18 cellular contexts compared by ENCODE assay signal in genomic region chr11:12169822-12170221, GRCh38. TPM values are rescaled to one million over a fixed set of nuclear protein-coding genes. Genes with fewer than 3 reads are reported as not detected.
DNase-seq lines count a peak whose midpoint lies in the region; ATAC-seq, FAIRE-seq and TF ChIP-seq lines count a peak whose summit lies in the region.
"Had no signal": no experiment of that assay in that cellular context is flagged by ENCODE, and none has a peak within 500 bp of the region (broad histone marks: within the 10 kb centered on the region; RNA-seq: fewer than 3 reads in every experiment).

No MANE protein-coding gene starts in this region.

- H4K91ac ChIP-seq in IMR-90 (ENCODE audit: insufficient read depth, low read depth, low read length) = peak overlapping the region; percentile 56

- in situ Hi-C loops in IMR-90 (cut with MboI; ENCODE audit: low sequenced_read_pairs) = no loop called here

- H2AK9ac ChIP-seq in IMR-90 (replicated peaks; ENCODE audit: low read depth, low read length, poor library complexity) = no peak overlapping the region

- peak overlapping the region; percentile 46 for H2AK5ac ChIP-seq in IMR-90 (ENCODE audit: low read depth, low read length)

- CTCF ChIA-PET in A549 (lab: Yijun Ruan, JAX) = interaction anchor here (1.3 kb wide), 1 partner anchor 112 kb away, joined by 4 read pairs; no protein-coding TSS in a partner anchor
- CTCF ChIA-PET in IMR-90 (lab: Yijun Ruan, JAX) = interaction anchor here (0.5 kb wide), 1 partner anchor 43 kb away, joined by 3 read pairs; no protein-coding TSS in a partner anchor
- CTCF ChIA-PET in Calu3 (lab: Charles Lee) = interaction anchor here (0.9 kb wide), 1 partner anchor 12 kb away, joined by 3 read pairs; no protein-coding TSS in a partner anchor

- H2BK15ac ChIP-seq in IMR-90 (ENCODE audit: low read depth, low read length) = peak overlapping the region; percentile 74; the same call in 2 of the 3 replicates

- H3K27me3 ChIP-seq in IMR-90 (ENCODE audit: control insufficient read depth, insufficient read depth, low read length) (no peaks in the 10 kb centered on the region), gastroesophageal sphincter (no peaks in the 10 kb centered on the region), osteoblast (ENCODE audit: insufficient read depth, low read length) (no peaks in the 10 kb centered on the region)
- H3K27me3 ChIP-seq: thyroid gland had no signal

- no peak overlapping the region for H3K4me3 ChIP-seq in A549
- H3K4me3 ChIP-seq in IMR-90 (ENCODE audit: insufficient read depth, low read depth, low read length) = no peak overlapping the region
- no peak overlapping the region for H3K4me3 ChIP-seq in gastroesophageal sphincter
- no peak overlapping the region for H3K4me3 ChIP-seq in osteoblast (ENCODE audit: insufficient read depth, low read length)
- H3K4me3 ChIP-seq: lower lobe of right lung, thyroid gland had no signal

- no peaks in the 10 kb centered on the region for H3K9me3 ChIP-seq in A549
- H3K9me3 ChIP-seq in IMR-90 (ENCODE audit: control insufficient read depth, insufficient read depth, low read length) = peaks cover 3% of the 10 kb centered on the region
- no peaks in the 10 kb centered on the region for H3K9me3 ChIP-seq in gastroesophageal sphincter
- H3K9me3 ChIP-seq in osteoblast (ENCODE audit: low read depth, low read length) = no peaks in the 10 kb centered on the region
- H3K9me3 ChIP-seq: lower lobe of right lung, thyroid gland had no signal

- POLR2A ChIA-PET in A549 (lab: Yijun Ruan, JAX) = no interaction called here
- POLR2A ChIA-PET in IMR-90 (lab: Charles Lee; ENCODE audit: unreplicated experiment) = no interaction called here

- no peak overlapping the region for H2AFZ ChIP-seq in IMR-90 (replicated peaks; ENCODE audit: low read length, poor library complexity)
- H2AFZ ChIP-seq in osteoblast (ENCODE audit: low read length) = no peak overlapping the region

- H3K9me3 Mint-ChIP-seq in Calu3 (ENCODE audit: low read depth, unreplicated experiment) = no peaks in the 10 kb centered on the region
- H3K9me3 Mint-ChIP-seq: CD8-positive, alpha-beta T cell had no signal

- H2BK20ac ChIP-seq in IMR-90 (ENCODE audit: low read depth, low read length) = peak overlapping the region; percentile 86

- no peak overlapping the region for H3K9ac ChIP-seq in IMR-90 (ENCODE audit: low read depth, low read length)

- peak overlapping the region in 1 of 2 experiments; percentile 75; a peak in 3 of 4 replicates for H4K8ac ChIP-seq in IMR-90 (ENCODE audit: low read depth in 2 of 2, low read length in 2 of 2)

- H3K4me2 ChIP-seq in A549 = no peak overlapping the region
- H3K4me2 ChIP-seq in IMR-90 (ENCODE audit: low read depth, low read length) = no peak overlapping the region
- H3K4me2 ChIP-seq in osteoblast (ENCODE audit: insufficient read depth, low read length) = no peak overlapping the region

- H3K27ac Mint-ChIP-seq in Calu3 (ENCODE audit: unreplicated experiment) = no peak overlapping the region
- H3K27ac Mint-ChIP-seq: activated naive CD8-positive, alpha-beta T cell treated with anti-CD3 and anti-CD28 coated beads, Interleukin-2, amount 10 ng/mL, durations not matched to agents 7 days and 5 days; CD8-positive, alpha-beta T cell had no signal

- peak overlapping the region; percentile 76 for H3K4ac ChIP-seq in IMR-90 (ENCODE audit: low read depth, low read length)

- TF ChIP-seq EP300 in A549 (IDR thresholded peaks at IDR 0.05) = no peak
- TF ChIP-seq EP300 in gastroesophageal sphincter (IDR thresholded peaks at IDR 0.05) = no peak

- BruUV-seq in IMR-90 (replicated peaks; lab: Mats Ljungman, UMichigan) = no TSS peak
- BruUV-seq in Calu3 (replicated peaks; lab: Mats Ljungman, UMichigan) = no TSS peak

- H3K14ac ChIP-seq in IMR-90 (replicated peaks; ENCODE audit: low read depth, low read length) = peak overlapping the region; percentile 54

- TF ChIP-seq CTCF in A549 (IDR thresholded peaks at IDR 0.05) = no peak
- TF ChIP-seq CTCF in IMR-90 (conservative IDR thresholded peaks at IDR 0.05; ENCODE audit: low read depth, low read length) = no peak
- TF ChIP-seq CTCF in gastroesophageal sphincter (IDR thresholded peaks at IDR 0.05) = no peak
- TF ChIP-seq CTCF in osteoblast (IDR thresholded peaks at IDR 0.05; ENCODE audit: extremely low read depth, low read depth, low read length) = no peak
- TF ChIP-seq CTCF in Calu3 (IDR thresholded peaks at IDR 0.05; ENCODE audit: unreplicated experiment) = no peak
- TF ChIP-seq CTCF in omental fat pad (IDR thresholded peaks at IDR 0.05) = no peak

- H2BK5ac ChIP-seq in IMR-90 (ENCODE audit: low read depth, low read length, poor library complexity, severe bottlenecking) = peak overlapping the region; percentile 72

- H3K23ac ChIP-seq in IMR-90 (ENCODE audit: low read depth, low read length) = peak overlapping the region; percentile 58; the same call in 1 of the 2 replicates

- intact Hi-C loops in IMR-90 (cut with micrococcal nuclease) (no loop called here), Calu3 (cut with micrococcal nuclease; ENCODE audit: unreplicated experiment) (loop anchor here (5.0 kb wide), 1 partner anchor 83 kb away; no protein-coding TSS in a partner anchor)

- H3K4me3 Mint-ChIP-seq in Calu3 (ENCODE audit: low read depth, unreplicated experiment) = no peak overlapping the region
- H3K4me3 Mint-ChIP-seq: activated naive CD8-positive, alpha-beta T cell treated with anti-CD3 and anti-CD28 coated beads, Interleukin-2, amount 10 ng/mL, durations not matched to agents 7 days and 5 days; CD8-positive, alpha-beta T cell; naive thymus-derived CD4-positive, alpha-beta T cell had no signal

- H3K56ac ChIP-seq in IMR-90 (ENCODE audit: extremely low read depth, insufficient read depth, low read length) = 0 out of 2 replicates have a peak overlapping the region, but pooled peaks have one; percentile 13

- H4K20me1 ChIP-seq in IMR-90 (ENCODE audit: insufficient read depth, low read length) = no peaks in the 10 kb centered on the region
- no peaks in the 10 kb centered on the region for H4K20me1 ChIP-seq in osteoblast (ENCODE audit: insufficient read depth, low read length)

- DNase-seq in A549 (ENCODE audit: low read depth in 1 of 2, low spot score in 1 of 2) = no peak
- no peak for DNase-seq in IMR-90
- DNase-seq in osteoblast (ENCODE audit: insufficient read length, low spot score, missing footprints) = no peak
- no peak for DNase-seq in NOMO-1 treated with dmso at 0.1 percent for 144 hours (lab: John Stamatoyannopoulos, UW; ENCODE audit: unreplicated experiment)
- no peak for DNase-seq in Calu3
- DNase-seq in omental fat pad (ENCODE audit: low spot score) = no peak
- DNase-seq: activated naive CD8-positive, alpha-beta T cell treated with anti-CD3 and anti-CD28 coated beads, Interleukin-2, amount 10 ng/mL, durations not matched to agents 7 days and 5 days; activated T-cell treated with anti-CD3 and anti-CD28 coated beads, Interleukin-2, amount 50 U/mL, for 1 hour; CD8-positive, alpha-beta T cell; glutamatergic neuron; lower lobe of right lung; naive thymus-derived CD4-positive, alpha-beta T cell; NCI-H146; SW 1271; thyroid gland had no signal

- peaks cover 10% of the 10 kb centered on the region for H3K36me3 ChIP-seq in IMR-90 (ENCODE audit: control insufficient read depth, insufficient read depth, low read length)
- no peaks in the 10 kb centered on the region for H3K36me3 ChIP-seq in gastroesophageal sphincter
- H3K36me3 ChIP-seq in osteoblast (ENCODE audit: insufficient read depth, low read length) = peaks cover 64% of the 10 kb centered on the region
- H3K36me3 ChIP-seq: lower lobe of right lung, thyroid gland had no signal

- peaks cover 81% of the 10 kb centered on the region for H3K79me2 ChIP-seq in osteoblast (ENCODE audit: insufficient read depth, low read length)

- 97% methylated on average over 3 of the region's 3 CpGs for WGBS in A549 (ENCODE audit: missing lambda C conversion rate)
- 83% methylated on average over 1 of the region's 3 CpGs; no CpG with 5 or more reads in 1 of the 2 experiments for WGBS in IMR-90 (ENCODE audit: extremely low coverage in 2 of 2, insufficient read length in 1 of 2), 2 experiments
- 40 to 73% methylated on average over 3 of the region's 3 CpGs for WGBS in gastroesophageal sphincter (ENCODE audit: low coverage in 1 of 2), 2 donors

- ATAC-seq in A549 (no peak), IMR-90 (ENCODE audit: low read depth) (no peak), gastroesophageal sphincter (no peak), HG03342 (IDR thresholded peaks at IDR 0.05; ENCODE audit: unreplicated experiment) (no peak), omental fat pad (ENCODE audit: low FRiP score) (no peak)
- ATAC-seq: CD8-positive, alpha-beta T cell; lower lobe of right lung; naive thymus-derived CD4-positive, alpha-beta T cell had no signal

- peak overlapping the region; percentile 93 for H2BK120ac ChIP-seq in IMR-90 (ENCODE audit: low read depth, low read length)

- H3K4me1 Mint-ChIP-seq in Calu3 (ENCODE audit: low read depth, unreplicated experiment) = peaks cover 59% of the 10 kb centered on the region

- TF ChIP-seq POLR2A in A549 (IDR thresholded peaks at IDR 0.05; ENCODE audit: low read length) = no peak
- no peak for TF ChIP-seq POLR2A in IMR-90 (IDR thresholded peaks at IDR 0.05; ENCODE audit: low read depth, low read length)
- no peak for TF ChIP-seq POLR2A in gastroesophageal sphincter (IDR thresholded peaks at IDR 0.05)

- H3K36me3 Mint-ChIP-seq in Calu3 (ENCODE audit: insufficient read depth, unreplicated experiment) = peaks cover 30% of the 10 kb centered on the region
- H3K36me3 Mint-ChIP-seq: CD8-positive, alpha-beta T cell had no signal

- peak overlapping the region; percentile 83; the same call in 1 of the 2 replicates for H4K5ac ChIP-seq in IMR-90 (ENCODE audit: low read depth, low read length)

- H3K79me1 ChIP-seq in IMR-90 (ENCODE audit: low read depth in 1 of 2, low read length in 2 of 2) = peaks cover 31 to 80% of the 10 kb centered on the region in 2 experiments

- dilution Hi-C loops in IMR-90 (cut with HindIII; ENCODE audit: low sequenced_read_pairs, unreplicated experiment) = no loop called here

- H3K18ac ChIP-seq in IMR-90 (ENCODE audit: low read depth, low read length) = peak overlapping the region; percentile 27; the same call in 1 of the 2 replicates

- H3K4me1 ChIP-seq in A549 = peaks cover 80% of the 10 kb centered on the region
- H3K4me1 ChIP-seq in IMR-90 (ENCODE audit: control insufficient read depth, insufficient read depth, low read length) = peaks cover 32% of the 10 kb centered on the region
- peaks cover 0 to 80% (median 9%) of the 10 kb centered on the region in 3 donors for H3K4me1 ChIP-seq in gastroesophageal sphincter
- peaks cover 83% of the 10 kb centered on the region for H3K4me1 ChIP-seq in osteoblast (ENCODE audit: insufficient read depth, low read length)

- FAIRE-seq in A549 (lab: Jason Lieb, UNC) = no peak
- FAIRE-seq: bronchial epithelial cell had no signal

- TF ChIP-seq RAD21 in A549 (conservative IDR thresholded peaks at IDR 0.05 in 1 of 2, IDR thresholded peaks at IDR 0.05 in 1 of 2) (no peak), IMR-90 (IDR thresholded peaks at IDR 0.05; ENCODE audit: low read length) (no peak)

- peaks cover 41% of the 10 kb centered on the region for H3K9me1 ChIP-seq in IMR-90 (ENCODE audit: insufficient read depth, low read length)

- no peaks in the 10 kb centered on the region for H3K27me3 Mint-ChIP-seq in Calu3 (ENCODE audit: unreplicated experiment)
- H3K27me3 Mint-ChIP-seq: activated naive CD8-positive, alpha-beta T cell treated with anti-CD3 and anti-CD28 coated beads, Interleukin-2, amount 10 ng/mL, durations not matched to agents 7 days and 5 days; naive thymus-derived CD4-positive, alpha-beta T cell had no signal

- H3K27ac ChIP-seq in A549 (peak overlapping the region; percentile 12 to 90; a peak in 4 of 6 replicates), IMR-90 (ENCODE audit: insufficient read depth, low read length) (peak overlapping the region; percentile 39; the same call in 1 of the 2 replicates), gastroesophageal sphincter (peak overlapping the region in 3 of 4 donors; percentile 61 to 67 (median 66)), osteoblast (ENCODE audit: low read depth, low read length) (peak overlapping the region; percentile 96)
- H3K27ac ChIP-seq: lower lobe of right lung had no signal

RNA-seq across cellular contexts. Expression of gene MICAL2, which starts 59.4 kb away (rescaled TPM):
- polyA plus RNA-seq in A549 (2011; rRNA removed) = 42.1 and 52.4 TPM in 2 replicates
- polyA plus RNA-seq in A549 (2012; cell fraction: cytosol; rRNA removed) = 19.3 and 22.9 TPM in 2 replicates
- polyA plus RNA-seq in A549 (2012; cell fraction: nucleus; rRNA removed) = 25.5 and 31.9 TPM in 2 replicates
- 39.8 to 43.6 TPM (median 43.5 TPM) in 3 replicates for polyA plus RNA-seq in A549 (2017; fragmentation: RNase III; extraction: RNeasy Plus Mini Kit Qiagen cat#74134 plus additional on column Dnase treatment)
- 104 and 112 TPM in 2 replicates for polyA minus RNA-seq in A549 (2011; rRNA and poly(A)+ RNA removed)
- 285 and 336 TPM in 2 replicates for total RNA-seq in IMR-90 (2012; rRNA removed)
- polyA plus RNA-seq in IMR-90 (2012; rRNA removed) = 141 and 170 TPM in 2 replicates
- 63.9 and 84.9 TPM in 2 replicates for polyA plus RNA-seq in IMR-90 (2012; cell fraction: cytosol; rRNA removed)
- 109 and 162 TPM in 2 replicates for polyA plus RNA-seq in IMR-90 (2012; cell fraction: nucleus; rRNA removed; ENCODE audit: low replicate concordance)
- total RNA-seq in gastroesophageal sphincter = 100 to 1,000 TPM; 196 to 550 (median 237) TPM
- 109 and 156 TPM in 2 replicates for total RNA-seq in osteoblast
- total RNA-seq in Calu3 (2022) = 191 and 202 TPM in 2 replicates
- 100 to 1,000 TPM in 1 of 4 donors, 10 to 100 TPM in 3; 34.3 to 143 (median 57.0) TPM for total RNA-seq in omental fat pad

Comparison
In these comparisons a context has a peak if more than half of its experiments do, and no peak if none do; other contexts are left out.
1. H3K27ac ChIP-seq: peak in every context shown above with its lines; median percentile 96 in osteoblast; 66 in gastroesophageal sphincter; 51 in A549; 39 in IMR-90.